Comparison of ENCODE assay signal across 21 cellular contexts in the genomic region with DNA sequence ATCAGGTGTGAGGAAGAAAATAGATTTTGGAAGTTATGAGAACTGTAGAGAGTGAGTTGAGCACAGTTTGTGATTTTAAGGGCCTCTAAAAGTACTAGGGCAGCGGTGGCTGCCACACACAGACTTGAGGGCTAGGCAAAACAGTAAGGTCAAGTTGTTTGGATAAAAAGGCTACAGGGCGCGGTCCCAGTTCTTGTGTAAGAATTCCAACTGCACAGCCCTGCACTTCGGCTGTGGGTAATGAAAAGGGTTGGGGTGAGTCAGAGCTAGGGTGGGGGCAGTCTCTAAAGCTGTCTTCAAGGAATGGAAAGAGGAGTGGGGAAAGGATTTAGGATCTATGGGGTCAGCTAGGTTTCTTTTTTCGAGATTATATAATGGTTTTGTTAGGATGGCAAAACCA. TPM values are rescaled to one million over a fixed set of nuclear protein-coding genes. Genes with fewer than 3 reads are reported as not detected.
"Had no signal": no experiment of that assay in that cellular context is flagged by ENCODE, and none has a peak within 500 bp of the region (broad histone marks: within the 10 kb centered on the region; RNA-seq: fewer than 3 reads in every experiment).

No MANE protein-coding gene starts in this region.

RNA-seq across cellular contexts. Expression of gene MMP12, which starts 31.1 kb away (rescaled TPM):
- total RNA-seq: cerebellum, dorsolateral prefrontal cortex, kidney epithelial cell, left cardiac atrium, mononuclear cell, natural killer cell, occipital lobe, ovary, psoas muscle, right cardiac atrium, thoracic aorta, tibial nerve, uterus had no signal
- polyA plus RNA-seq: heart right ventricle, neural cell, ovary, psoas muscle, right cardiac atrium had no signal

RNA-seq across cellular contexts. Expression of gene MMP13, which starts 49.7 kb away (rescaled TPM):
- total RNA-seq: dorsolateral prefrontal cortex, esophagus mucosa, fibroblast of lung, heart right ventricle, left cardiac atrium, mononuclear cell, natural killer cell, occipital lobe, ovary, psoas muscle, renal cortical epithelial cell, right cardiac atrium, sigmoid colon, spleen, thoracic aorta, tibial nerve, upper lobe of right lung, uterus had no signal
- polyA plus RNA-seq: fibroblast of lung, heart right ventricle, neural cell, ovary, psoas muscle, right cardiac atrium, spleen had no signal
